ENCODE assay signal across 1 cellular context in genomic region chr1:10143961-10144485, GRCh38.
TF ChIP-seq lines count a peak whose summit lies in the region.

No MANE protein-coding gene starts in this region.

TF ChIP-seq in SK-N-SH, 30 proteins besides CTCF, POLR2A, EP300 and RAD21 (continued from another document):
- no peak for TF ChIP-seq NFIC (IDR thresholded peaks at IDR 0.05; ENCODE audit: borderline replicate concordance)
TF ChIP-seq in SK-N-SH: peak in this region for 0.
